Comparison of ENCODE assay signal across 8 cellular contexts in genomic region chr1:151840421-151840820, GRCh38. TPM values are rescaled to one million over a fixed set of nuclear protein-coding genes. Genes with fewer than 3 reads are reported as not detected.
DNase-seq lines count a peak whose midpoint lies in the region; ATAC-seq and TF ChIP-seq lines count a peak whose summit lies in the region.

No MANE protein-coding gene starts in this region.

- H3K27me3 ChIP-seq in HUES48 (ENCODE audit: control insufficient read depth, insufficient read depth, low read length) (peaks cover 43% of the 10 kb centered on the region), esophagus (ENCODE audit: control insufficient read depth in 1 of 2, insufficient read depth in 2 of 2, low read length in 2 of 2) (no peaks in the 10 kb centered on the region)

- H3K4me1 ChIP-seq in HUES48 (ENCODE audit: control insufficient read depth, insufficient read depth, low read length) (peaks cover 21% of the 10 kb centered on the region), esophagus (ENCODE audit: control insufficient read depth in 2 of 2, insufficient read depth in 2 of 2, low read length in 1 of 2) (peaks cover 0 to 15% of the 10 kb centered on the region in 2 donors)

- ATAC-seq in T-cell (replicated peaks in 1 of 4) (no peak), GM21390 (IDR thresholded peaks at IDR 0.05; ENCODE audit: unreplicated experiment) (no peak)

- CTCF ChIA-PET in T-cell (lab: Charles Lee) = interaction anchor here in 1 of 2 donors (0.6 to 1.3 kb wide), 4 partner anchors 10 to 557 kb away, joined by 3 read pairs; no protein-coding TSS in a partner anchor

- no peak overlapping the region for H3K27ac ChIP-seq in HUES48 (ENCODE audit: low read depth, low read length)
- peak overlapping the region; percentile 67 to 73 for H3K27ac ChIP-seq in esophagus (ENCODE audit: low read depth in 2 of 2, low read length in 1 of 2)

- POLR2A ChIA-PET in T-cell (lab: Charles Lee) = interaction anchor here in 1 of 2 donors (0.6 to 1.1 kb wide), 2 partner anchors 13 to 77 kb away, joined by 3 to 6 read pairs; partner anchors contain the start of gene MRPL9

- DNase-seq in T-cell (no peak), progenitor cell of endocrine pancreas (ENCODE audit: low spot score, unreplicated experiment) (no peak), cerebellum (ENCODE audit: low spot score) (no peak), NCI-H2227 treated with DMSO at 0.1 percent for 48 hours (lab: John Stamatoyannopoulos, UW) (no peak), AG20443 (ENCODE audit: low spot score) (no peak)

- H3K9me3 ChIP-seq in HUES48 (ENCODE audit: control insufficient read depth, insufficient read depth, low read length) = no peaks in the 10 kb centered on the region
- no peaks in the 10 kb centered on the region for H3K9me3 ChIP-seq in esophagus (ENCODE audit: control insufficient read depth in 2 of 2, insufficient read depth in 1 of 2, low read depth in 1 of 2, low read length in 1 of 2)

- H3K27ac Mint-ChIP-seq in T-cell (peak overlapping the region; percentile 90 to 93), progenitor cell of endocrine pancreas (peak overlapping the region; percentile 98)

- no peak overlapping the region; the same call in 1 of the 2 replicates for H3K9ac ChIP-seq in HUES48 (ENCODE audit: low read depth, low read length)

- peaks cover 3% of the 10 kb centered on the region for H3K36me3 Mint-ChIP-seq in T-cell
- H3K36me3 Mint-ChIP-seq in progenitor cell of endocrine pancreas (ENCODE audit: insufficient read depth) = no peaks in the 10 kb centered on the region

- H3K9me3 Mint-ChIP-seq in T-cell = no peaks in the 10 kb centered on the region
- no peaks in the 10 kb centered on the region for H3K9me3 Mint-ChIP-seq in progenitor cell of endocrine pancreas (ENCODE audit: low read depth)

- peaks cover 34 to 52% (median 41%) of the 10 kb centered on the region in 3 donors for H3K4me1 Mint-ChIP-seq in T-cell
- peaks cover 21% of the 10 kb centered on the region for H3K4me1 Mint-ChIP-seq in progenitor cell of endocrine pancreas (ENCODE audit: low read depth)

- H3K36me3 ChIP-seq in HUES48 (ENCODE audit: control insufficient read depth, insufficient read depth, low read length) = no peaks in the 10 kb centered on the region
- H3K36me3 ChIP-seq in esophagus (ENCODE audit: control insufficient read depth in 2 of 2, insufficient read depth in 2 of 2, low read length in 1 of 2) = no peaks in the 10 kb centered on the region

- H3K4me3 Mint-ChIP-seq in T-cell = peak overlapping the region; percentile 77 to 90 (median 82)
- H3K4me3 Mint-ChIP-seq in progenitor cell of endocrine pancreas (ENCODE audit: low read depth) = peak overlapping the region; percentile 78

- TF ChIP-seq CTCF in progenitor cell of endocrine pancreas (IDR thresholded peaks at IDR 0.05; ENCODE audit: unreplicated experiment) = no peak

- peaks cover 0 to 2% of the 10 kb centered on the region in 2 donors for H3K27me3 Mint-ChIP-seq in T-cell
- H3K27me3 Mint-ChIP-seq in progenitor cell of endocrine pancreas = peaks cover 30% of the 10 kb centered on the region

- H3K4me3 ChIP-seq in HUES48 (ENCODE audit: low read depth, low read length) = peak overlapping the region; percentile 60
- H3K4me3 ChIP-seq in esophagus (ENCODE audit: low read depth in 1 of 2, low read length in 2 of 2) = peak overlapping the region; percentile 47 to 58

RNA-seq across cellular contexts. Expression of gene C2CD4D, which starts 0.8 kb away (rescaled TPM):
- total RNA-seq in T-cell (1 to 10 TPM in 2 of 5 donors, under 1 TPM in 3; 0.26 to 1.1 (median 0.85) TPM), progenitor cell of endocrine pancreas (1.00 and 1.3 TPM in 2 replicates), cerebellum (not detected)
- polyA plus RNA-seq in esophagus = under 1 TPM; 0.12 to 0.19 TPM

RNA-seq across cellular contexts. Expression of gene RORC, which starts 8.8 kb away (rescaled TPM):
- total RNA-seq in T-cell (10 to 100 TPM in 1 of 5 donors, 1 to 10 TPM in 4; 1.5 to 11.6 (median 7.6) TPM), progenitor cell of endocrine pancreas (0.09 TPM in 1 of 2 replicates, not detected in the other), cerebellum (0.18 TPM)
- polyA plus RNA-seq in esophagus = 1 to 10 TPM; 1.5 to 3.4 TPM

RNA-seq across cellular contexts. Expression of gene THEM5, which starts 13.1 kb away (rescaled TPM):
- total RNA-seq in T-cell (not detected), progenitor cell of endocrine pancreas (not detected in 2 replicates), cerebellum (not detected)
- 1 to 10 TPM; 1.5 to 1.7 TPM for polyA plus RNA-seq in esophagus

RNA-seq across cellular contexts. Expression of gene LINGO4, which starts 35.2 kb away (rescaled TPM):
- total RNA-seq in T-cell (under 1 TPM in 3 of 5 donors, not detected in 2; 0.25 to 0.40 (median 0.36) TPM), progenitor cell of endocrine pancreas (not detected in 2 replicates), cerebellum (not detected)
- polyA plus RNA-seq in esophagus = under 1 TPM in 1 of 2 donors, not detected in 1; 0.08 TPM

RNA-seq across cellular contexts. Expression of gene TDRKH, which starts 50.1 kb away (rescaled TPM):
- total RNA-seq in T-cell (10 to 100 TPM in 4 of 5 donors, 1 to 10 TPM in 1; 9.6 to 26.3 (median 22.1) TPM), progenitor cell of endocrine pancreas (16.3 and 16.5 TPM in 2 replicates), cerebellum (17.9 TPM)
- 1 to 10 TPM; 1.1 to 1.5 TPM for polyA plus RNA-seq in esophagus
